In the genomic region with DNA sequence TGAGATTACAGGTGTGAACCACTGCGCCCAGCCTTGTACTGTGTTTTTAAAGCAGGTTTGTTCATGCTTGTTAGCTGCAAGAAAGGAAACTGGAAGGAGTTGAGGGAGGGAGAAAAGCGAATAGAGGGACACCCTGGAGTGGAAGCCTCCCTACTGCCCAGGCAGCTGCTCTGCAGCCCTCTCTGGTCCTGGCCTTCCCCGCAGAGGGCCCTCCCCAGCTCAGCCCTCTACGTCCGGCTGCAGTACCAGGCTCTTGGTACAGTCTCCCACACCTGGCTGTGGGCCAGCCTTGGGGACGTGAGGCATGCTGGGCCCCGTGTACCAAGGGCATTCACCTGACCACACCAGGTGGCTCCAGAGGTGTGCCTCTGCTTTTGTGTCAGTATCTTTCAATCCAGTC, we compare ENCODE assay signal across 26 cellular contexts.
DNase-seq lines count a peak whose midpoint lies in the region; ATAC-seq and TF ChIP-seq lines count a peak whose summit lies in the region.
"Had no signal": no experiment of that assay in that cellular context is flagged by ENCODE, and none has a peak within 500 bp of the region (broad histone marks: within the 10 kb centered on the region; RNA-seq: fewer than 3 reads in every experiment).

No MANE protein-coding gene starts in this region.

- H3K27me3 ChIP-seq in left lung = no peaks in the 10 kb centered on the region
- H3K27me3 ChIP-seq: neutrophil had no signal

- H3K27me3 Mint-ChIP-seq in activated T-cell treated with anti-CD3 and anti-CD28 coated beads, Interleukin-2, amount 50 U/mL, for 24 hours = no peaks in the 10 kb centered on the region
- H3K27me3 Mint-ChIP-seq in stimulated activated naive B cell treated with anti-CD40 and anti-IgM and Interleukin-4, amounts not matched to agents 10 μg/mL and 1 μg/mL and 100 μg/mL, for 72 hours = no peaks in the 10 kb centered on the region
- H3K27me3 Mint-ChIP-seq: B cell, brain had no signal

- intact Hi-C loops in left lung (cut with DNase I) = no loop called here

- H3K27ac Mint-ChIP-seq in activated T-cell treated with anti-CD3 and anti-CD28 coated beads, Interleukin-2, amount 50 U/mL, for 24 hours = peak overlapping the region; percentile 23
- peak overlapping the region; percentile 37 for H3K27ac Mint-ChIP-seq in stimulated activated naive B cell treated with anti-CD40 and anti-IgM and Interleukin-4, amounts not matched to agents 10 μg/mL and 1 μg/mL and 100 μg/mL, for 72 hours
- H3K27ac Mint-ChIP-seq: activated CD8-positive, alpha-beta T cell treated with anti-CD3 and anti-CD28 coated beads, Interleukin-2, amount 10 ng/mL, durations not matched to agents 7 days and 5 days had no signal

- H3K4me3 ChIP-seq in left lung = no peak overlapping the region
- H3K4me3 ChIP-seq: lung, SK-N-MC had no signal

- H3K36me3 ChIP-seq in left lung = peaks cover 0 to 100% of the 10 kb centered on the region in 2 donors

- no peak for TF ChIP-seq CTCF in left lung (IDR thresholded peaks at IDR 0.05)

- ATAC-seq in left lung = peak; percentile 10
- ATAC-seq in stimulated activated naive B cell treated with anti-CD40 and anti-IgM and Interleukin-4, amounts not matched to agents 10 μg/mL and 1 μg/mL and 100 μg/mL, for 72 hours (replicated peaks) = no peak
- ATAC-seq in activated CD4-positive, CD25-positive, alpha-beta regulatory T cell treated with anti-CD3 and anti-CD28 coated beads, Interleukin-2, amount 50 U/mL, for 24 hours = no peak
- ATAC-seq: activated CD8-positive, alpha-beta T cell treated with anti-CD3 and anti-CD28 coated beads, Interleukin-2, amount 10 ng/mL, durations not matched to agents 7 days and 5 days had no signal

- peaks cover 39% of the 10 kb centered on the region for H3K4me1 Mint-ChIP-seq in activated T-cell treated with anti-CD3 and anti-CD28 coated beads, Interleukin-2, amount 50 U/mL, for 24 hours (ENCODE audit: low read depth)
- peaks cover 2 to 12% of the 10 kb centered on the region in 2 donors for H3K4me1 Mint-ChIP-seq in stimulated activated naive B cell treated with anti-CD40 and anti-IgM and Interleukin-4, amounts not matched to agents 10 μg/mL and 1 μg/mL and 100 μg/mL, for 72 hours
- H3K4me1 Mint-ChIP-seq: B cell, brain had no signal

- no peaks in the 10 kb centered on the region for H3K9me3 ChIP-seq in left lung
- H3K9me3 ChIP-seq: neutrophil had no signal

- no peak overlapping the region for H3K4me3 Mint-ChIP-seq in activated T-cell treated with anti-CD3 and anti-CD28 coated beads, Interleukin-2, amount 50 U/mL, for 24 hours
- no peak overlapping the region for H3K4me3 Mint-ChIP-seq in stimulated activated naive B cell treated with anti-CD40 and anti-IgM and Interleukin-4, amounts not matched to agents 10 μg/mL and 1 μg/mL and 100 μg/mL, for 72 hours
- H3K4me3 Mint-ChIP-seq: activated CD8-positive, alpha-beta T cell treated with anti-CD3 and anti-CD28 coated beads, Interleukin-2, amount 10 ng/mL, durations not matched to agents 7 days and 5 days; B cell; brain; T-helper 1 cell treated with Interleukin-12 subunit alpha and Interleukin-12 subunit beta and Interleukin-4 antibody, amounts not matched to agents 30 μg/mL and 1 μg/mL, for 36 hours had no signal

- DNase-seq in activated T-cell treated with anti-CD3 and anti-CD28 coated beads, Interleukin-2, amount 50 U/mL, for 24 hours = peak; percentile 20
- DNase-seq in activated T-cell treated with anti-CD3 and anti-CD28 coated beads for 4 hours (no peak), NCI-H1092 treated with DMSO at 0.1 percent for 48 hours (lab: John Stamatoyannopoulos, UW) (peak; percentile 26), left lung (no peak), SKM-1 treated with dmso at 0.1 percent for 144 hours (lab: John Stamatoyannopoulos, UW; ENCODE audit: unreplicated experiment) (no peak)
- DNase-seq in stimulated activated naive B cell treated with anti-CD40 and anti-IgM and Interleukin-4, amounts not matched to agents 10 μg/mL and 1 μg/mL and 100 μg/mL, for 72 hours = no peak
- DNase-seq in activated CD4-positive, alpha-beta T cell treated with anti-CD3 and anti-CD28 coated beads for 4 hours = no peak
- DNase-seq: activated CD8-positive, alpha-beta T cell treated with anti-CD3 and anti-CD28 coated beads, Interleukin-2, amount 10 ng/mL, durations not matched to agents 7 days and 5 days; activated naive CD4-positive, alpha-beta T cell treated with Interleukin-2 at 50 U/mL for 16 hours; activated T-cell treated with anti-CD3 and anti-CD28 coated beads, Interleukin-2, amount 50 U/mL, for 48 hours; COR-L47; DMS79; GDM1; IMR-90; kidney; NCI-H1105; NCI-H1930; NCI-H226; NCI-H774 had no signal

- no peaks in the 10 kb centered on the region for H3K9me3 Mint-ChIP-seq in activated T-cell treated with anti-CD3 and anti-CD28 coated beads, Interleukin-2, amount 50 U/mL, for 24 hours
- no peaks in the 10 kb centered on the region for H3K9me3 Mint-ChIP-seq in stimulated activated naive B cell treated with anti-CD40 and anti-IgM and Interleukin-4, amounts not matched to agents 10 μg/mL and 1 μg/mL and 100 μg/mL, for 72 hours
- H3K9me3 Mint-ChIP-seq: brain; T-helper 1 cell treated with Interleukin-12 subunit alpha and Interleukin-12 subunit beta and Interleukin-4 antibody, amounts not matched to agents 30 μg/mL and 1 μg/mL, for 36 hours had no signal

- H3K27ac ChIP-seq in left lung = no peak overlapping the region
- H3K27ac ChIP-seq: neutrophil, SK-N-MC had no signal

- H3K36me3 Mint-ChIP-seq in activated T-cell treated with anti-CD3 and anti-CD28 coated beads, Interleukin-2, amount 50 U/mL, for 24 hours (ENCODE audit: low read depth) = peaks cover 93% of the 10 kb centered on the region
- H3K36me3 Mint-ChIP-seq in stimulated activated naive B cell treated with anti-CD40 and anti-IgM and Interleukin-4, amounts not matched to agents 10 μg/mL and 1 μg/mL and 100 μg/mL, for 72 hours = peaks cover 53 to 64% of the 10 kb centered on the region in 2 donors

- H3K4me1 ChIP-seq in left lung = peaks cover 4 to 28% of the 10 kb centered on the region in 2 donors

Comparison
In these comparisons a context has a peak if more than half of its experiments do, and no peak if none do; other contexts are left out.
1. DNase-seq: peak in activated T-cell treated with anti-CD3 and anti-CD28 coated beads, Interleukin-2, amount 50 U/mL, for 24 hours (single experiment) and NCI-H1092 treated with DMSO at 0.1 percent for 48 hours (single experiment); none in activated T-cell treated with anti-CD3 and anti-CD28 coated beads for 4 hours (single experiment), left lung (0 of 2), stimulated activated naive B cell treated with anti-CD40 and anti-IgM and Interleukin-4, amounts not matched to agents 10 μg/mL and 1 μg/mL and 100 μg/mL, for 72 hours (single experiment), activated CD4-positive, alpha-beta T cell treated with anti-CD3 and anti-CD28 coated beads for 4 hours (0 of 2) and SKM-1 treated with dmso at 0.1 percent for 144 hours (single experiment).